ENCODE assay signal across 12 cellular contexts in genomic region chr11:74681686-74682651, GRCh38. TPM values are rescaled to one million over a fixed set of nuclear protein-coding genes. Genes with fewer than 3 reads are reported as not detected.
DNase-seq lines count a peak whose midpoint lies in the region; ATAC-seq and TF ChIP-seq lines count a peak whose summit lies in the region.
"Had no signal": no experiment of that assay in that cellular context is flagged by ENCODE, and none has a peak within 500 bp of the region (broad histone marks: within the 10 kb centered on the region; RNA-seq: fewer than 3 reads in every experiment).

No MANE protein-coding gene starts in this region.

- WGBS in ovary, 3 donors: 53 to 65% (median 62%) methylated on average over 12 of the region's 12 CpGs

- no peak for TF ChIP-seq POLR2A in ovary (IDR thresholded peaks at IDR 0.05)

- peaks cover 4% of the 10 kb centered on the region for H3K4me1 ChIP-seq in ovary (ENCODE audit: insufficient read depth)

- peak; percentile 5 for DNase-seq in DMS153 treated with DMSO at 0.1 percent for 48 hours (lab: John Stamatoyannopoulos, UW; ENCODE audit: unreplicated experiment)
- peak; percentile 73 for DNase-seq in NCI-H226
- DNase-seq in epithelial cell of esophagus (ENCODE audit: low read depth): peak; percentile 40
- DNase-seq in ovary: peak in 4 of 5 donors; percentile 12 to 44 (median 28)
- no peak for DNase-seq in stimulated activated CD4-positive, alpha-beta T cell treated with anti-CD3 and anti-CD28 coated beads, Interleukin-4, amount 100 ng/mL, for 24 hours
- DNase-seq in middle frontal gyrus (ENCODE audit: extremely low spot score, low spot score): no peak
- DNase-seq: Kasumi-1, OCI-M1, WERI-Rb-1 had no signal

- no peaks in the 10 kb centered on the region for H3K36me3 ChIP-seq in ovary
- H3K36me3 ChIP-seq: neutrophil, WERI-Rb-1 had no signal

- H3K9me3 ChIP-seq in ovary: no peaks in the 10 kb centered on the region
- H3K9me3 ChIP-seq: neutrophil had no signal

- H3K27me3 ChIP-seq in ovary: no peaks in the 10 kb centered on the region

- ATAC-seq in GM21515 (IDR thresholded peaks at IDR 0.05; ENCODE audit: unreplicated experiment) (no peak), HG02981 (IDR thresholded peaks at IDR 0.05; ENCODE audit: unreplicated experiment) (no peak)

- intact Hi-C loops in ovary (cut with DNase I): no loop called here

- H3K4me3 ChIP-seq in epithelial cell of esophagus (ENCODE audit: low read length) (no peak overlapping the region), ovary (no peak overlapping the region)

- peak overlapping the region in 1 of 2 donors; percentile 42 for H3K27ac ChIP-seq in ovary
- H3K27ac ChIP-seq: neutrophil, WERI-Rb-1 had no signal

- TF ChIP-seq CTCF in epithelial cell of esophagus (IDR thresholded peaks at IDR 0.05; ENCODE audit: insufficient read depth, low read depth, low read length, missing control alignments) (no peak), ovary (IDR thresholded peaks at IDR 0.05) (no peak)

- TF ChIP-seq EP300 in ovary (IDR thresholded peaks at IDR 0.05): no peak

RNA-seq across cellular contexts. Expression of gene CHRDL2, which starts 49.3 kb away (rescaled TPM):
- total RNA-seq in ovary: 10 to 100 TPM in 1 of 7 donors, 1 to 10 TPM in 2, not detected in 4; 1.9 to 12.3 (median 2.7) TPM
- 1 to 10 TPM in 1 of 2 donors, under 1 TPM in 1; 0.22 to 5.1 TPM for polyA plus RNA-seq in ovary

Comparison
In these comparisons a context has a peak if more than half of its experiments do, and no peak if none do; other contexts are left out.
1. DNase-seq: peak in DMS153 treated with DMSO at 0.1 percent for 48 hours (single experiment), NCI-H226 (single experiment), epithelial cell of esophagus (single experiment) and ovary (4 of 5); none in stimulated activated CD4-positive, alpha-beta T cell treated with anti-CD3 and anti-CD28 coated beads, Interleukin-4, amount 100 ng/mL, for 24 hours (single experiment) and middle frontal gyrus (single experiment).